ENCODE assay signal across 15 cellular contexts in the genomic region with DNA sequence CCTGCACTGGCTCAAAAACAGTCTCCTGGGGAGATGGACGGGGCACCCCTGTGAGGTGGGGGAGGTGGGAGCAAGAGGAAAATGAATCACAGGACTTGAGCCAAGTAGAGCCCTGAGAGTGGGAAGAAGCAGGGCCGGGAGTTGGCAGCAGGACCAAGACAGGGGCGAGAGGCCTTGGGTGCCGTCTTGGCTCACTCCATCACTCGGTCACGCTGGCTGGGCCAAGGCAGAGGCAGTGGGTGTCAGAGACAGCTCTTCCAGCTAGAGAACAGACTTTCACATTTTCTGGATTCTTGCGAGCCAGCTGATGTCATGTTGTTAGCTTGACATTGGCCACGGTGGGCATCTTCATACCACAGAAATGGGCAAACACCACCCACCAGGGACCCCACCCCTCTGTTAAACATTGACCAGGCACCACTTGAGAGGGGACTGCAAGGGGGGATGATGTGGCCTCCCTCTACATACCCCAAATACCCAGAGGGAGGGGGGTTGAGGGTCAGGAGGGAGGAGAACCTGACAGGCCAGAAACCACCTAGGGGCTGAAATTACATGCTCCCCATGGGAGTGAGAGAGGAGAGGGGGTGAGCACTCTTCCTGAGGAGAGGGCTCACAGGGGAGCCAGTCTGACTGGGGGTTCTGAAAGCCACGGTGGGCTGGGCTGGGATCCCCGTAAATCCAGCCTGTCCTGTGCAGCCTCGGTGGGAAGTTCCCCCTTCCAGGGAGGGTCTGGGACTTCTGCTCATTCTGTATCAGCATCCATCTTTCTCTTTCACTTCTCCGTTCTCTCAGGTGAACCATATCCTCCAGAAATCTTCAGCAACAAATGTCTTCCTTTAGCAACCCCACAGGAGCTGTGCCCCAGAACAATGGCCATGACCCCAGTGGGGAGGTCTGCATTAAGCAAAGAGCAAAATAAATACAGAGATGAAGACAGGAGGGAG. TPM values are rescaled to one million over a fixed set of nuclear protein-coding genes. Genes with fewer than 3 reads are reported as not detected.
DNase-seq lines count a peak whose midpoint lies in the region; ATAC-seq and TF ChIP-seq lines count a peak whose summit lies in the region.
"Had no signal": no experiment of that assay in that cellular context is flagged by ENCODE, and none has a peak within 500 bp of the region (broad histone marks: within the 10 kb centered on the region; RNA-seq: fewer than 3 reads in every experiment).

No MANE protein-coding gene starts in this region.

- CTCF ChIA-PET in Calu3 (lab: Charles Lee): no interaction called here

- intact Hi-C loops in left cardiac atrium (cut with DNase I) (loop anchor here in 1 of 2 donors (5.0 kb wide), 1 partner anchor 44 kb away; no protein-coding TSS in a partner anchor), Right ventricle myocardium inferior (cut with DNase I) (loop anchor here (5.0 kb wide), 1 partner anchor 49 kb away; no protein-coding TSS in a partner anchor), left lung (cut with DNase I) (no loop called here), thyroid gland (cut with DNase I) (no loop called here), Calu3 (cut with micrococcal nuclease; ENCODE audit: unreplicated experiment) (loop anchor here (2.0 kb wide), 1 partner anchor 65 kb away; no protein-coding TSS in a partner anchor)

- no peak overlapping the region for H3K27ac Mint-ChIP-seq in Calu3 (ENCODE audit: unreplicated experiment)

- peaks cover 74% of the 10 kb centered on the region for H3K27me3 Mint-ChIP-seq in Calu3 (ENCODE audit: unreplicated experiment)

- ATAC-seq in left cardiac atrium: peak in 1 of 2 donors; percentile 5
- ATAC-seq in Right ventricle myocardium inferior: no peak
- no peak for ATAC-seq in left lung

- H3K36me3 ChIP-seq in left lung (no peaks in the 10 kb centered on the region), thyroid gland (no peaks in the 10 kb centered on the region)

- H3K27me3 ChIP-seq in left lung (peaks cover 11 to 30% of the 10 kb centered on the region in 2 donors), thyroid gland (no peaks in the 10 kb centered on the region)

- H3K4me3 ChIP-seq in left lung (no peak overlapping the region), thyroid gland (replicated peaks in 1 of 3) (no peak overlapping the region)

- no peaks in the 10 kb centered on the region for H3K4me1 Mint-ChIP-seq in Calu3 (ENCODE audit: low read depth, unreplicated experiment)

- H3K9me3 ChIP-seq in left lung (no peaks in the 10 kb centered on the region), thyroid gland (no peaks in the 10 kb centered on the region)

- TF ChIP-seq CTCF in left lung (IDR thresholded peaks at IDR 0.05) (no peak), thyroid gland (IDR thresholded peaks at IDR 0.05) (no peak), Calu3 (IDR thresholded peaks at IDR 0.05; ENCODE audit: unreplicated experiment) (no peak)

- H3K36me3 Mint-ChIP-seq in Calu3 (ENCODE audit: insufficient read depth, unreplicated experiment): no peaks in the 10 kb centered on the region

- BruUV-seq in Calu3 (replicated peaks; lab: Mats Ljungman, UMichigan): no TSS peak

- H3K27ac ChIP-seq in left lung (no peak overlapping the region), thyroid gland (peak overlapping the region; percentile 83 to 90 (median 84))

- H3K9me3 Mint-ChIP-seq in Calu3 (ENCODE audit: low read depth, unreplicated experiment): no peaks in the 10 kb centered on the region

- DNase-seq in left cardiac atrium (peak; percentile 9), Right ventricle myocardium inferior (ENCODE audit: missing footprints) (no peak), left lung (peak; percentile 8 to 59), thyroid gland (peak; percentile 91), dedifferentiated amniotic fluid mesenchymal stem cell (ENCODE audit: extremely low spot score) (no peak), Calu3 (no peak), 8988T (no peak)
- peak; percentile 40 for DNase-seq in activated CD8-positive, alpha-beta memory T cell treated with anti-CD3 and anti-CD28 coated beads, Interleukin-2, amount 50 U/mL, for 48 hours
- DNase-seq: DMS79 treated with DMSO at 0.1 percent for 48 hours, kidney, NCI-H2171 treated with DMSO at 0.1 percent for 48 hours, nucleus accumbens, PC-3 had no signal

- WGBS in thyroid gland, 2 donors: 53 to 59% methylated on average over 12 of the region's 12 CpGs

- no peak overlapping the region for H3K4me3 Mint-ChIP-seq in Calu3 (ENCODE audit: low read depth, unreplicated experiment)

- no peak for TF ChIP-seq POLR2A in thyroid gland (IDR thresholded peaks at IDR 0.05)

- H3K4me1 ChIP-seq in left lung (peaks cover 7 to 11% of the 10 kb centered on the region in 2 donors), thyroid gland (peaks cover 37 to 43% of the 10 kb centered on the region in 2 donors)

RNA-seq across cellular contexts. Expression of gene CAMK2B, which starts 19.6 kb away (rescaled TPM):
- total RNA-seq in left cardiac atrium (10 to 100 TPM; 75.8 to 98.7 TPM), Right ventricle myocardium inferior (95.4 TPM), left lung (under 1 TPM; 0.17 to 0.18 TPM), thyroid gland (10 to 100 TPM in 3 of 4 donors, 1 to 10 TPM in 1; 7.0 to 19.3 (median 18.5) TPM), Calu3 (2022) (0.12 TPM in 1 of 2 replicates, not detected in the other)
- total RNA-seq: fibroblast of villous mesenchyme; T-helper 1 cell treated with Interleukin-12 subunit alpha and Interleukin-12 subunit beta and Interleukin-4 antibody, amounts not matched to agents 30 ng/mL and 1 ng/mL, for 36 hours had no signal

Comparison
In these comparisons a context has a peak if more than half of its experiments do, and no peak if none do; other contexts are left out.
1. DNase-seq: peak in left cardiac atrium (single experiment), activated CD8-positive, alpha-beta memory T cell treated with anti-CD3 and anti-CD28 coated beads, Interleukin-2, amount 50 U/mL, for 48 hours (single experiment), left lung (2 of 2) and thyroid gland (2 of 2); none in Right ventricle myocardium inferior (single experiment), dedifferentiated amniotic fluid mesenchymal stem cell (single experiment), Calu3 (single experiment) and 8988T (single experiment).
2. H3K27ac ChIP-seq: peak in thyroid gland (3 of 3); none in left lung (0 of 2).
3. intact Hi-C loops: an anchor here in Right ventricle myocardium inferior (5.0 kb wide) and Calu3 (2.0 kb wide); none called in left lung and thyroid gland.